In genomic region chr13:20566917-20567755, GRCh38 we compare ENCODE assay signal across 8 cellular contexts. TPM values are rescaled to one million over a fixed set of nuclear protein-coding genes. Genes with fewer than 3 reads are reported as not detected.
DNase-seq lines count a peak whose midpoint lies in the region; ATAC-seq and TF ChIP-seq lines count a peak whose summit lies in the region.

Gene IFT88 (plus strand): TSS chr13:20567157. CDS start chr13:20574386, 7,229 bp downstream.

- intact Hi-C loops in esophagus muscularis mucosa (cut with DNase I) = loop anchor here (5.0 kb wide), 1 partner anchor 40 kb away; the partner anchor contains the start of gene CRYL1

- TF ChIP-seq EP300 in esophagus muscularis mucosa (IDR thresholded peaks at IDR 0.05) = no peak

- H3K27ac ChIP-seq in esophagus muscularis mucosa (replicated peaks in 1 of 4) = peak within 1 kb of the TSS; percentile 90 to 96 (median 94)
- H3K27ac ChIP-seq in muscle layer of duodenum (ENCODE audit: low read length) = peak within 1 kb of the TSS; percentile 99

- DNase-seq in DMS53 treated with DMSO at 0.1 percent for 48 hours (lab: John Stamatoyannopoulos, UW; ENCODE audit: unreplicated experiment) (peak; percentile 77), esophagus muscularis mucosa (ENCODE audit: extremely low spot score) (peak; percentile 97)
- peak; percentile 74 for DNase-seq in Jurkat, Clone E6-1 (ENCODE audit: low read depth, low spot score)
- peak; percentile 88 to 89 for DNase-seq in activated T-cell treated with anti-CD3 and anti-CD28 coated beads, Interleukin-2, amount 50 U/mL, for 48 hours
- DNase-seq in stimulated activated CD8-positive, alpha-beta memory T cell treated with anti-CD3 and anti-CD28 coated beads, Interleukin-7, amount 100 ng/mL, for 1 hour (ENCODE audit: low read depth in 2 of 2) = peak; percentile 63 to 64

- H3K9me3 ChIP-seq in esophagus muscularis mucosa = peaks cover 0 to 5% (median 0%) of the 10 kb centered on the region in 4 donors
- peaks cover 0 to 2% of the 10 kb centered on the region in 2 donors for H3K9me3 ChIP-seq in muscle layer of duodenum (ENCODE audit: control insufficient read depth in 1 of 2, low read length in 2 of 2)

- no peak for TF ChIP-seq POLR2A in esophagus muscularis mucosa (IDR thresholded peaks at IDR 0.05; ENCODE audit: low read depth)

- peak within 1 kb of the TSS; percentile 83 for H3K4me3 ChIP-seq in Jurkat, Clone E6-1 (ENCODE audit: low read length)
- H3K4me3 ChIP-seq in esophagus muscularis mucosa (peak within 1 kb of the TSS; percentile 69 to 93 (median 83)), muscle layer of duodenum (ENCODE audit: low read depth in 1 of 2, low read length in 2 of 2) (peak within 1 kb of the TSS; percentile 82 to 98)

- TF ChIP-seq CTCF in esophagus muscularis mucosa (IDR thresholded peaks at IDR 0.05) = no peak

- peak; percentile 87 for ATAC-seq in GM21717 (IDR thresholded peaks at IDR 0.05; ENCODE audit: unreplicated experiment)

- no peaks in the 10 kb centered on the region for H3K27me3 ChIP-seq in esophagus muscularis mucosa
- no peaks in the 10 kb centered on the region for H3K27me3 ChIP-seq in muscle layer of duodenum (ENCODE audit: low read depth, low read length)

- H3K4me1 ChIP-seq in esophagus muscularis mucosa (peaks cover 10 to 18% (median 14%) of the 10 kb centered on the region in 4 donors), muscle layer of duodenum (ENCODE audit: control insufficient read depth in 1 of 2, insufficient read depth in 2 of 2, low read length in 2 of 2) (no peaks in the 10 kb centered on the region)

- H3K36me3 ChIP-seq in esophagus muscularis mucosa = no peaks in the 10 kb centered on the region
- H3K36me3 ChIP-seq in muscle layer of duodenum (ENCODE audit: control insufficient read depth in 1 of 2, insufficient read depth in 2 of 2, low read length in 2 of 2) = peaks cover 0 to 7% of the 10 kb centered on the region in 2 donors

- WGBS in esophagus muscularis mucosa = under 1% methylated on average over 23 of the region's 72 CpGs

TF ChIP-seq in PFSK-1, 5 proteins besides CTCF, POLR2A, EP300 and RAD21:
- TF ChIP-seq FOXP2 (optimal IDR thresholded peaks at IDR 0.05; ENCODE audit: borderline replicate concordance, extremely low read depth, extremely low read length, insufficient read depth) = no peak
- peak; percentile 40; the same call in 1 of the 2 replicates for TF ChIP-seq POLR2AphosphoS5 (IDR thresholded peaks at IDR 0.05; ENCODE audit: low read depth, low read length)
- TF ChIP-seq SIN3A (IDR thresholded peaks at IDR 0.05; ENCODE audit: borderline replicate concordance, insufficient read depth, low read length) = no peak

RNA-seq across cellular contexts. Expression of gene IFT88, which starts in this region (rescaled TPM):
- 10.7 TPM for polyA plus RNA-seq in Jurkat, Clone E6-1 (2012; ENCODE audit: insufficient read depth, insufficient read length)
- 3.9 TPM for polyA plus RNA-seq in PFSK-1 (2012; ENCODE audit: insufficient read length, low read depth)
- total RNA-seq in esophagus muscularis mucosa = 10 to 100 TPM; 10.4 to 13.7 (median 11.5) TPM

Comparison
In these comparisons a context has a peak if more than half of its experiments do, and no peak if none do; other contexts are left out.
1. Peak in every context shown above with its lines: DNase-seq, ATAC-seq, H3K4me3 ChIP-seq and H3K27ac ChIP-seq.